Comparison of ENCODE assay signal across 21 cellular contexts in the genomic region with DNA sequence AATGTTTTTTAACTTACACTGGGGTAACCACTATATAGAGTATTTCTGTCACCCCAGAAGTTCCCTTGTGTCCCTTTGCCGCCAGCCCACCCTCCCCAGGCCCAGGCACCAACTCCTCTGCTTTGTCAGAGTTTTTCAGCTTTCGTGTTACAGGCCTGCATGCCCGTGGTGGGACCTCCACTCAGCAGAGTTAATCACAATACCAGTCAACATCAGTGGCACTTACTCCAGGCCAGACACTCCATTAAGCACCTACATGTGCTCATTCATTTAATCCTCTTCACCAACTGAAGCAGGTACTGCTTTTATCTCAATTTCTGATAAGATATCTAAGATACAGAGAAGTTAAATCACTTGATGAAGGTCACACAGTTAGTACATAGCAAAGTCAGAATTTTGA.
A peak's percentile ranks its signal among the peaks of the same experiment; 100 is the strongest.
DNase-seq lines count a peak whose midpoint lies in the region; ATAC-seq and TF ChIP-seq lines count a peak whose summit lies in the region.
"Had no signal": no experiment of that assay in that cellular context is flagged by ENCODE, and none has a peak within 500 bp of the region (broad histone marks: within the 10 kb centered on the region; RNA-seq: fewer than 3 reads in every experiment).

No MANE protein-coding gene starts in this region.

- WGBS in IMR-90 (ENCODE audit: extremely low coverage in 2 of 2, insufficient read length in 1 of 2), 2 experiments = 69% methylated on average over 3 of the region's 3 CpGs; no CpG with 5 or more reads in 1 of the 2 experiments
- WGBS in mesendoderm (ENCODE audit: extremely low coverage, insufficient coverage, low lambda C conversion rate) = no CpG with 5 or more reads among the region's 3 CpGs

- H2BK120ac ChIP-seq in IMR-90 (ENCODE audit: low read depth, low read length) (peak overlapping the region; percentile 90), mesendoderm (ENCODE audit: low read depth, low read length) (no peak overlapping the region)

- H4K8ac ChIP-seq in IMR-90 (ENCODE audit: low read depth in 2 of 2, low read length in 2 of 2) = peak overlapping the region; percentile 77 to 88
- H4K8ac ChIP-seq in mesendoderm (ENCODE audit: low read depth, low read length) = no peak overlapping the region

- DNase-seq in DND-41 (no peak), IMR-90 (no peak), mesendoderm (peak; percentile 68), GM19240 (ENCODE audit: insufficient read length, low spot score) (no peak), NCI-H2107 treated with DMSO at 0.1 percent for 48 hours (lab: John Stamatoyannopoulos, UW; ENCODE audit: unreplicated experiment) (no peak)
- peak; percentile 17 for DNase-seq in activated CD8-positive, alpha-beta T cell treated with anti-CD3 and anti-CD28 coated beads, Interleukin-2, amount 10 ng/mL, durations not matched to agents 7 days and 5 days
- DNase-seq: CD8-positive, alpha-beta T cell; H7; left colon; NCI-H1930; NK-92 treated with Interleukin-12 subunit alpha and Interleukin-12 subunit beta, amount 100 ng/mL, for 24 hours; posterior cingulate gyrus; sigmoid colon; SK-N-SH; thyroid gland had no signal

- no peak for TF ChIP-seq POLR2A in IMR-90 (IDR thresholded peaks at IDR 0.05; ENCODE audit: low read depth, low read length)

- H2BK20ac ChIP-seq in IMR-90 (ENCODE audit: low read depth, low read length) = peak overlapping the region; percentile 97

- H4K91ac ChIP-seq in IMR-90 (ENCODE audit: insufficient read depth, low read depth, low read length) = peak overlapping the region; percentile 93

- no peak overlapping the region for H3K4me2 ChIP-seq in DND-41 (ENCODE audit: insufficient read depth, low read length)
- peak overlapping the region; percentile 19; the same call in 1 of the 2 replicates for H3K4me2 ChIP-seq in IMR-90 (ENCODE audit: low read depth, low read length)
- H3K4me2 ChIP-seq in mesendoderm (ENCODE audit: low read length) = no peak overlapping the region

- no peak for TF ChIP-seq RAD21 in IMR-90 (IDR thresholded peaks at IDR 0.05; ENCODE audit: low read length)

- POLR2A ChIA-PET in IMR-90 (lab: Charles Lee; ENCODE audit: unreplicated experiment) = no interaction called here
- POLR2A ChIA-PET in activated CD8-positive, alpha-beta T cell treated with anti-CD3 and anti-CD28 coated beads, Interleukin-2, amount 10 ng/mL, durations not matched to agents 7 days and 5 days (lab: Charles Lee) = interaction anchor here (0.5 to 3.0 kb wide), 5 partner anchors 14 to 75 kb away, joined by 3 to 17 read pairs (median 3); a partner anchor contains a TSS

- H2AFZ ChIP-seq in DND-41 (ENCODE audit: low read depth, low read length) = no peak overlapping the region
- peak overlapping the region; percentile 24 for H2AFZ ChIP-seq in IMR-90 (replicated peaks; ENCODE audit: low read length, poor library complexity)

- CTCF ChIA-PET in IMR-90 (lab: Yijun Ruan, JAX) = interaction anchor here (0.5 kb wide), 1 partner anchor 1670 kb away, joined by 3 read pairs; no protein-coding TSS in a partner anchor
- CTCF ChIA-PET in activated CD8-positive, alpha-beta T cell treated with anti-CD3 and anti-CD28 coated beads, Interleukin-2, amount 10 ng/mL, durations not matched to agents 7 days and 5 days (lab: Charles Lee) = interaction anchor here (3.9 kb wide), 1 partner anchor 75 kb away, joined by 27 read pairs; no protein-coding TSS in a partner anchor

- peak overlapping the region; percentile 86 for H3K14ac ChIP-seq in IMR-90 (replicated peaks; ENCODE audit: low read depth, low read length)

- no peak overlapping the region for H3K9ac ChIP-seq in DND-41 (ENCODE audit: low read depth, low read length)
- peak overlapping the region; percentile 42; the same call in 1 of the 2 replicates for H3K9ac ChIP-seq in IMR-90 (ENCODE audit: low read depth, low read length)
- H3K9ac ChIP-seq in mesendoderm (ENCODE audit: low read length) = no peak overlapping the region
- H3K9ac ChIP-seq: SK-N-SH had no signal

- H3K9me1 ChIP-seq in IMR-90 (ENCODE audit: insufficient read depth, low read length) = peaks cover 16% of the 10 kb centered on the region

- H3K23ac ChIP-seq in IMR-90 (ENCODE audit: low read depth, low read length) (peak overlapping the region; percentile 85; the same call in 1 of the 2 replicates), mesendoderm (ENCODE audit: low read length) (no peak overlapping the region)

- peak overlapping the region; percentile 99 for H4K5ac ChIP-seq in IMR-90 (ENCODE audit: low read depth, low read length)
- H4K5ac ChIP-seq in mesendoderm (ENCODE audit: low read length) = no peak overlapping the region

- no TSS peak for BruUV-seq in IMR-90 (replicated peaks; lab: Mats Ljungman, UMichigan)

- TF ChIP-seq CTCF in DND-41 (IDR thresholded peaks at IDR 0.05; ENCODE audit: borderline replicate concordance, extremely low read depth, low read length, poor library complexity, severe bottlenecking) (no peak), IMR-90 (conservative IDR thresholded peaks at IDR 0.05; ENCODE audit: low read depth, low read length) (no peak)

- H3K4me1 Mint-ChIP-seq in activated CD8-positive, alpha-beta T cell treated with anti-CD3 and anti-CD28 coated beads, Interleukin-2, amount 10 ng/mL, durations not matched to agents 7 days and 5 days (ENCODE audit: low read depth) = peaks cover 94% of the 10 kb centered on the region
- H3K4me1 Mint-ChIP-seq: stimulated activated memory B cell treated with anti-CD40 and anti-IgM and Interleukin-4, amounts not matched to agents 10 μg/mL and 1 μg/mL and 100 μg/mL, for 72 hours had no signal

- ATAC-seq in DND-41 (ENCODE audit: insufficient read depth, low read depth) = peak; percentile 25; the same call in 1 of the 3 replicates
- no peak for ATAC-seq in IMR-90 (ENCODE audit: low read depth)
- ATAC-seq in activated CD8-positive, alpha-beta T cell treated with anti-CD3 and anti-CD28 coated beads, Interleukin-2, amount 10 ng/mL, durations not matched to agents 7 days and 5 days = no peak
- no peak for ATAC-seq in GM19397 (IDR thresholded peaks at IDR 0.05; ENCODE audit: unreplicated experiment)
- ATAC-seq: CD8-positive, alpha-beta T cell; left colon; stimulated activated memory B cell treated with anti-CD40 and anti-IgM and Interleukin-4, amounts not matched to agents 10 μg/mL and 1 μg/mL and 100 μg/mL, for 72 hours had no signal

- no peaks in the 10 kb centered on the region for H3K79me2 ChIP-seq in DND-41 (ENCODE audit: insufficient read depth, low read length)
- H3K79me2 ChIP-seq in mesendoderm (ENCODE audit: control insufficient read depth, insufficient read depth, low read length) = no peaks in the 10 kb centered on the region

- H4K20me1 ChIP-seq in DND-41 (ENCODE audit: insufficient read depth, low read length) (no peaks in the 10 kb centered on the region), IMR-90 (ENCODE audit: insufficient read depth, low read length) (no peaks in the 10 kb centered on the region)

- H2AK9ac ChIP-seq in IMR-90 (replicated peaks; ENCODE audit: low read depth, low read length, poor library complexity) = no peak overlapping the region

- peak overlapping the region; percentile 98 for H2AK5ac ChIP-seq in IMR-90 (ENCODE audit: low read depth, low read length)
- no peak overlapping the region for H2AK5ac ChIP-seq in mesendoderm (ENCODE audit: low read length)

- H3K9me3 Mint-ChIP-seq in activated CD8-positive, alpha-beta T cell treated with anti-CD3 and anti-CD28 coated beads, Interleukin-2, amount 10 ng/mL, durations not matched to agents 7 days and 5 days (ENCODE audit: insufficient read depth) = no peaks in the 10 kb centered on the region
- H3K9me3 Mint-ChIP-seq: CD8-positive, alpha-beta T cell; dendritic cell treated with granulocyte-macrophage colony-stimulating factor and Interleukin-4, amounts not matched to agents 40 ng/mL and 50 ng/mL, for 4 days; nephron; stimulated activated memory B cell treated with anti-CD40 and anti-IgM and Interleukin-4, amounts not matched to agents 10 μg/mL and 1 μg/mL and 100 μg/mL, for 72 hours had no signal

- peaks cover 0 to 4% of the 10 kb centered on the region in 2 experiments; a peak in 1 of 4 replicates for H3K79me1 ChIP-seq in IMR-90 (ENCODE audit: low read depth in 1 of 2, low read length in 2 of 2)
- no peaks in the 10 kb centered on the region for H3K79me1 ChIP-seq in mesendoderm (ENCODE audit: low read length)

- peaks cover 41% of the 10 kb centered on the region for H3K4me1 ChIP-seq in DND-41 (ENCODE audit: insufficient read depth, low read length)
- peaks cover 22% of the 10 kb centered on the region for H3K4me1 ChIP-seq in IMR-90 (ENCODE audit: control insufficient read depth, insufficient read depth, low read length)
- no peaks in the 10 kb centered on the region for H3K4me1 ChIP-seq in mesendoderm (ENCODE audit: control insufficient read depth, low read depth, low read length)
- H3K4me1 ChIP-seq: sigmoid colon had no signal

- H2BK5ac ChIP-seq in IMR-90 (ENCODE audit: low read depth, low read length, poor library complexity, severe bottlenecking) = peak overlapping the region; percentile 64
- H2BK5ac ChIP-seq in mesendoderm (ENCODE audit: low read length) = no peak overlapping the region

- peak overlapping the region; percentile 100 for H3K18ac ChIP-seq in IMR-90 (ENCODE audit: low read depth, low read length)
- H3K18ac ChIP-seq in mesendoderm (ENCODE audit: low read length) = no peak overlapping the region

- H3K36me3 Mint-ChIP-seq in activated CD8-positive, alpha-beta T cell treated with anti-CD3 and anti-CD28 coated beads, Interleukin-2, amount 10 ng/mL, durations not matched to agents 7 days and 5 days (ENCODE audit: low read depth) = peaks cover 8% of the 10 kb centered on the region
- H3K36me3 Mint-ChIP-seq: CD8-positive, alpha-beta T cell; stimulated activated memory B cell treated with anti-CD40 and anti-IgM and Interleukin-4, amounts not matched to agents 10 μg/mL and 1 μg/mL and 100 μg/mL, for 72 hours had no signal

- peak overlapping the region; percentile 55 for H3K4me3 Mint-ChIP-seq in activated CD8-positive, alpha-beta T cell treated with anti-CD3 and anti-CD28 coated beads, Interleukin-2, amount 10 ng/mL, durations not matched to agents 7 days and 5 days
- H3K4me3 Mint-ChIP-seq: CD8-positive, alpha-beta T cell; dendritic cell treated with granulocyte-macrophage colony-stimulating factor and Interleukin-4, amounts not matched to agents 40 ng/mL and 50 ng/mL, for 4 days; nephron; stimulated activated memory B cell treated with anti-CD40 and anti-IgM and Interleukin-4, amounts not matched to agents 10 μg/mL and 1 μg/mL and 100 μg/mL, for 72 hours had no signal

- peak overlapping the region; percentile 96 for H3K27ac Mint-ChIP-seq in activated CD8-positive, alpha-beta T cell treated with anti-CD3 and anti-CD28 coated beads, Interleukin-2, amount 10 ng/mL, durations not matched to agents 7 days and 5 days
- H3K27ac Mint-ChIP-seq: CD8-positive, alpha-beta T cell; dendritic cell treated with granulocyte-macrophage colony-stimulating factor and Interleukin-4, amounts not matched to agents 40 ng/mL and 50 ng/mL, for 4 days; nephron; stimulated activated memory B cell treated with anti-CD40 and anti-IgM and Interleukin-4, amounts not matched to agents 10 μg/mL and 1 μg/mL and 100 μg/mL, for 72 hours had no signal

- intact Hi-C loops in IMR-90 (cut with micrococcal nuclease) = no loop called here

- H3K27ac ChIP-seq in DND-41 (ENCODE audit: low read length) (peak overlapping the region; percentile 50), IMR-90 (ENCODE audit: insufficient read depth, low read length) (peak overlapping the region; percentile 82), mesendoderm (ENCODE audit: low read depth, low read length) (no peak overlapping the region)
- H3K27ac ChIP-seq: cardiac muscle cell, sigmoid colon, thyroid gland had no signal

- H3K4me3 ChIP-seq in DND-41 (ENCODE audit: low read depth in 1 of 2, low read length in 2 of 2) (no peak overlapping the region), IMR-90 (ENCODE audit: insufficient read depth, low read depth, low read length) (no peak overlapping the region), mesendoderm (ENCODE audit: low read length) (no peak overlapping the region)
- H3K4me3 ChIP-seq: cardiac muscle cell, K562, sigmoid colon, thyroid gland had no signal

- H3K27me3 Mint-ChIP-seq in activated CD8-positive, alpha-beta T cell treated with anti-CD3 and anti-CD28 coated beads, Interleukin-2, amount 10 ng/mL, durations not matched to agents 7 days and 5 days (ENCODE audit: low read depth) = no peaks in the 10 kb centered on the region

- no peaks in the 10 kb centered on the region for H3K36me3 ChIP-seq in DND-41 (ENCODE audit: insufficient read depth, low read length)
- no peaks in the 10 kb centered on the region for H3K36me3 ChIP-seq in IMR-90 (ENCODE audit: control insufficient read depth, insufficient read depth, low read length)
- H3K36me3 ChIP-seq in mesendoderm (ENCODE audit: control insufficient read depth, insufficient read depth, low read length) = no peaks in the 10 kb centered on the region
- H3K36me3 ChIP-seq: cardiac muscle cell, sigmoid colon, thyroid gland had no signal

- H3K27me3 ChIP-seq in DND-41 (ENCODE audit: insufficient read depth, low read length, poor library complexity) = no peaks in the 10 kb centered on the region
- no peaks in the 10 kb centered on the region for H3K27me3 ChIP-seq in IMR-90 (ENCODE audit: control insufficient read depth, insufficient read depth, low read length)
- no peaks in the 10 kb centered on the region for H3K27me3 ChIP-seq in mesendoderm (ENCODE audit: insufficient read depth, low read length, poor library complexity)
- H3K27me3 ChIP-seq: sigmoid colon, thyroid gland had no signal

- H3K4ac ChIP-seq in IMR-90 (ENCODE audit: low read depth, low read length) = peak overlapping the region; percentile 93
- no peak overlapping the region for H3K4ac ChIP-seq in mesendoderm (ENCODE audit: low read depth, low read length)

- H2BK15ac ChIP-seq in IMR-90 (ENCODE audit: low read depth, low read length) (peak overlapping the region; percentile 99), mesendoderm (replicated peaks; ENCODE audit: low read depth) (no peak overlapping the region)

- H3K56ac ChIP-seq in IMR-90 (ENCODE audit: extremely low read depth, insufficient read depth, low read length) (peak overlapping the region; percentile 18; the same call in 1 of the 2 replicates), mesendoderm (ENCODE audit: low read length) (no peak overlapping the region)

- no peaks in the 10 kb centered on the region for H3K9me3 ChIP-seq in DND-41 (ENCODE audit: insufficient read depth, low read length, severe bottlenecking)
- no peaks in the 10 kb centered on the region for H3K9me3 ChIP-seq in IMR-90 (ENCODE audit: control insufficient read depth, insufficient read depth, low read length)
- H3K9me3 ChIP-seq: sigmoid colon, SK-N-SH, thyroid gland had no signal

- in situ Hi-C loops in IMR-90 (cut with MboI; ENCODE audit: low sequenced_read_pairs) = no loop called here

- dilution Hi-C loops in IMR-90 (cut with HindIII; ENCODE audit: low sequenced_read_pairs, unreplicated experiment) = no loop called here

Comparison
In these comparisons a context has a peak if more than half of its experiments do, and no peak if none do; other contexts are left out.
1. DNase-seq: peak in activated CD8-positive, alpha-beta T cell treated with anti-CD3 and anti-CD28 coated beads, Interleukin-2, amount 10 ng/mL, durations not matched to agents 7 days and 5 days (single experiment) and mesendoderm (single experiment); none in DND-41 (single experiment), IMR-90 (single experiment), GM19240 (single experiment) and NCI-H2107 treated with DMSO at 0.1 percent for 48 hours (single experiment).